ENCODE assay signal across 30 cellular contexts in the genomic region with DNA sequence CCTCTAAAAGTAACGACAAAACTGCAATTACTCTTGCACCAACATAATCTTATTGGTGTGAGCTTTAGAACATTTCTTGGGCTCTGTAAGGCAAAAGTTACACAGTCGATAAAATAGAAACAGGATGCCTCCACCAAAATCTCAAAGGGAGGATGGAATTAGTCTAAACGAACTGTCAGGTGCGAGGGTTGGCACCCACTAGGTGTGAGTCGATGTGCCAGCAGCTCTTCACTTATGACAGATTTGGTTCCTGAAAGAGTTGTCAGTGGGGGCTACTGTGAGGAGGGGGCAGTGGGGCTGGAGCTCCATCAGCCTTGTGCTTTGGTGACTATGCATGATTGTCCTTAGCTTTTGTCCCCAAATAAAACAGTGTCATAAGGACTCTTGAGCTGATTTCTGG.
"Had no signal": no experiment of that assay in that cellular context is flagged by ENCODE, and none has a peak within 500 bp of the region (broad histone marks: within the 10 kb centered on the region; RNA-seq: fewer than 3 reads in every experiment).

No MANE protein-coding gene starts in this region.

- H3K9ac ChIP-seq: KMS-11 had no signal

- H3K4me2 ChIP-seq: KMS-11, PC-9 had no signal

- H3K4me3 ChIP-seq: PC-9, SJCRH30, SK-N-MC had no signal

- DNase-seq: Karpas-422; KBM-7; MM.1S; NCI-H1092; NCI-H1105; NCI-H1417 treated with DMSO at 0.1 percent for 48 hours; NCI-H1436 treated with DMSO at 0.1 percent for 48 hours; NCI-H1694 treated with DMSO at 0.1 percent for 48 hours; NCI-H187 treated with DMSO at 0.1 percent for 48 hours; NCI-H2029; NCI-H2081; NCI-H2171 treated with DMSO at 0.1 percent for 48 hours; NCI-H2227 treated with DMSO at 0.1 percent for 48 hours; NCI-H345; NCI-H446; NCI-H510A treated with DMSO at 0.1 percent for 48 hours; NCI-H524 treated with DMSO at 0.1 percent for 48 hours; NCI-H526 treated with DMSO at 0.1 percent for 48 hours; NCI-H774; NK-92 treated with Interleukin-12 subunit alpha and Interleukin-12 subunit beta, amount 100 ng/mL, for 24 hours; PC-9; SHP77; SIG-M5; SJCRH30 had no signal

- H2AFZ ChIP-seq: PC-9 had no signal

- H3K27me3 ChIP-seq: SJCRH30 had no signal

- H3K4me1 ChIP-seq: SJCRH30 had no signal

- H3K9me3 ChIP-seq: SJCRH30 had no signal

- ATAC-seq: Panc1, Right ventricle myocardium inferior, SK-N-SH treated with all-trans-retinoic acid at 6 μM for 48 hours had no signal

- H3K36me3 ChIP-seq: SJCRH30 had no signal

- H3K27ac ChIP-seq: KMS-11, PC-9, RWPE1, SJCRH30, SK-N-MC had no signal
